In the genomic region with DNA sequence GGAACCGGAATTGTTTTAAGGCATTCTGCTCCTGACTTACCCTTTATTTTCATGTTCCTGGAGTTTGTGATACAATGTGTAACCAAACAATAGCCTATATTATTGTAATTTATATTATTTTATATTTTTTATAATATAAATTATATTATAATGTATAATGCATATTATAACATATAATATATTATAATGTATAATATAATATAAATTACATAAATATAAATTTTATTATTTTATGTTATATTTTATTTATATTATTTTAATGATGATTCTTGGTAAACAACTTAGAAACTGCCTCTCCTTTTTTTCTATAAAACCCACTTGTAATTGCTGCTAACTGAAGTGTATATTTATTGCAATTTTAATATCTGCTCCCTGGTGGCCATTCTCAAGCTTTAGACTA, we compare ENCODE assay signal across 27 cellular contexts.
"Had no signal": no experiment of that assay in that cellular context is flagged by ENCODE, and none has a peak within 500 bp of the region (broad histone marks: within the 10 kb centered on the region; RNA-seq: fewer than 3 reads in every experiment).

No MANE protein-coding gene starts in this region.

- H3K9me3 ChIP-seq: esophagus muscularis mucosa, gastroesophageal sphincter had no signal

- H3K4me1 ChIP-seq: esophagus muscularis mucosa, gastroesophageal sphincter, heart right ventricle had no signal

- H3K36me3 Mint-ChIP-seq: activated naive CD4-positive, alpha-beta T cell treated with anti-CD3 and anti-CD28 coated beads, Interleukin-2, amount 50 U/mL, for 24 hours; activated naive CD8-positive, alpha-beta T cell treated with anti-CD3 and anti-CD28 coated beads for 36 hours had no signal

- H3K4me1 Mint-ChIP-seq: activated B cell treated with CpG ODN at 0.5 μM for 24 hours; activated naive CD4-positive, alpha-beta T cell treated with anti-CD3 and anti-CD28 coated beads, Interleukin-2, amount 50 U/mL, for 24 hours; activated naive CD8-positive, alpha-beta T cell treated with anti-CD3 and anti-CD28 coated beads for 36 hours; central memory CD8-positive, alpha-beta T cell had no signal

- H3K27ac Mint-ChIP-seq: activated B cell treated with CpG ODN at 0.5 μM for 24 hours; activated CD8-positive, alpha-beta T cell treated with anti-CD3 and anti-CD28 coated beads for 36 hours; activated naive CD4-positive, alpha-beta T cell treated with anti-CD3 and anti-CD28 coated beads for 36 hours; activated naive CD4-positive, alpha-beta T cell treated with anti-CD3 and anti-CD28 coated beads, Interleukin-2, amount 50 U/mL, for 24 hours; activated naive CD8-positive, alpha-beta T cell treated with anti-CD3 and anti-CD28 coated beads for 36 hours; activated T-helper 1 cell treated with anti-CD3 and anti-CD28 coated beads, Interleukin-12 subunit alpha, Interleukin-12 subunit beta, Interleukin-2, Interleukin-4 antibody, amounts not matched to agents 30 ng/mL and 10 ng/mL and 1 ng/mL, durations not matched to agents 14 hours and 24 hours and 36 hours; activated T-helper 2 cell treated with anti-CD3 and anti-CD28 coated beads, Interferon-gamma antibody, Interleukin-2, Interleukin-4, amounts not matched to agents 10 μg/mL and 5 μg/mL and 100 μg/mL, durations not matched to agents 14 hours and 24 hours and 36 hours; effector memory CD8-positive, alpha-beta T cell had no signal

- H3K4me3 ChIP-seq: esophagus muscularis mucosa, gastroesophageal sphincter, heart right ventricle had no signal

- FAIRE-seq: astrocyte had no signal

- H3K27me3 ChIP-seq: brain microvascular endothelial cell, esophagus muscularis mucosa, foreskin keratinocyte, gastroesophageal sphincter, heart right ventricle had no signal

- H3K27me3 Mint-ChIP-seq: activated B cell treated with CpG ODN at 0.5 μM for 24 hours; activated CD8-positive, alpha-beta T cell treated with anti-CD3 and anti-CD28 coated beads for 36 hours; activated naive CD4-positive, alpha-beta T cell treated with anti-CD3 and anti-CD28 coated beads, Interleukin-2, amount 50 U/mL, for 24 hours; activated naive CD8-positive, alpha-beta T cell treated with anti-CD3 and anti-CD28 coated beads for 36 hours; central memory CD8-positive, alpha-beta T cell; effector memory CD8-positive, alpha-beta T cell had no signal

- DNase-seq: activated B cell treated with CpG ODN at 0.5 μM for 24 hours; activated CD4-positive, alpha-beta T cell treated with anti-CD3 and anti-CD28 coated beads for 48 hours; activated CD4-positive, alpha-beta T cell treated with anti-CD3 and anti-CD28 coated beads, Interleukin-2, amount 50 U/mL, for 1 hour; activated CD4-positive, alpha-beta T cell treated with anti-CD3 and anti-CD28 coated beads, Interleukin-2, amount 50 U/mL, for 48 hours; activated CD8-positive, alpha-beta memory T cell treated with anti-CD3 and anti-CD28 coated beads for 24 hours; activated CD8-positive, alpha-beta T cell treated with anti-CD3 and anti-CD28 coated beads for 36 hours; activated effector memory CD4-positive, alpha-beta T cell treated with anti-CD3 and anti-CD28 coated beads, Interleukin-2, amount 50 U/mL, for 16 hours; activated naive CD4-positive, alpha-beta T cell treated with anti-CD3 and anti-CD28 coated beads for 36 hours; activated naive CD8-positive, alpha-beta T cell treated with anti-CD3 and anti-CD28 coated beads for 36 hours; activated T-cell treated with anti-CD3 and anti-CD28 coated beads, Interleukin-2, amount 50 U/mL, for 48 hours; brain microvascular endothelial cell; cortex of kidney; dermis blood vessel endothelial cell; effector CD4-positive, alpha-beta T cell; effector memory CD8-positive, alpha-beta T cell; erythroblast; foreskin keratinocyte; heart right ventricle; T-helper 2 cell had no signal

- H3K27ac ChIP-seq: brain microvascular endothelial cell, esophagus muscularis mucosa, foreskin keratinocyte, gastroesophageal sphincter, heart right ventricle, VCaP had no signal

- H3K9me3 Mint-ChIP-seq: activated B cell treated with CpG ODN at 0.5 μM for 24 hours; activated naive CD4-positive, alpha-beta T cell treated with anti-CD3 and anti-CD28 coated beads, Interleukin-2, amount 50 U/mL, for 24 hours; activated naive CD8-positive, alpha-beta T cell treated with anti-CD3 and anti-CD28 coated beads for 36 hours; activated T-helper 1 cell treated with anti-CD3 and anti-CD28 coated beads, Interleukin-12 subunit alpha, Interleukin-12 subunit beta, Interleukin-2, Interleukin-4 antibody, amounts not matched to agents 30 ng/mL and 10 ng/mL and 1 ng/mL, durations not matched to agents 14 hours and 24 hours and 36 hours had no signal

- H3K4me3 Mint-ChIP-seq: activated B cell treated with CpG ODN at 0.5 μM for 24 hours; activated CD8-positive, alpha-beta T cell treated with anti-CD3 and anti-CD28 coated beads for 36 hours; activated naive CD4-positive, alpha-beta T cell treated with anti-CD3 and anti-CD28 coated beads for 36 hours; activated naive CD4-positive, alpha-beta T cell treated with anti-CD3 and anti-CD28 coated beads, Interleukin-2, amount 50 U/mL, for 24 hours; activated naive CD8-positive, alpha-beta T cell treated with anti-CD3 and anti-CD28 coated beads for 36 hours; activated T-helper 1 cell treated with anti-CD3 and anti-CD28 coated beads, Interleukin-12 subunit alpha, Interleukin-12 subunit beta, Interleukin-2, Interleukin-4 antibody, amounts not matched to agents 30 ng/mL and 10 ng/mL and 1 ng/mL, durations not matched to agents 14 hours and 24 hours and 36 hours; central memory CD8-positive, alpha-beta T cell; effector memory CD8-positive, alpha-beta T cell had no signal

- H3K36me3 ChIP-seq: brain microvascular endothelial cell, esophagus muscularis mucosa, gastroesophageal sphincter, heart right ventricle had no signal
